Comparison of ENCODE assay signal across 1 cellular context in the genomic region with DNA sequence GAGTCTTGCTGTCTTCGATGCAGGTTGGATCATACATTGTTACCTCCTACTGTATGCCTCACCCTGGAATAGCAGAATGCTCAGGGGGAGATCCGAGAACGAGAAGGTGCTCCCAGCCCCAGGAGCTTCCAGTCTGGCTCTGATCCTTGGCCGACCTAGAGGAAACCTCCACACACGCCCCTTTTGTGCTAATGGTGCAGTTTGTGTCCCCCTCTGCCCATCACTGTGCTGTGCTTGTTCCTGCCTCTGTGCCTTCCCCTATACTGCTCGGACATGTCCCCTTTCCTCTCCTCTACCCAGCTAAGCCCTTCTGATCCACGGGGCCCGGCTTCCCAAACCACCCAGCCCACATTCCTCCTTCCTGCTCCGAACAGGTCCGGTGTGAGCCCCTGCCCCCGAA.
TF ChIP-seq lines count a peak whose summit lies in the region.

No MANE protein-coding gene starts in this region.

TF ChIP-seq in WTC11, 78 proteins besides CTCF, POLR2A, EP300 and RAD21 (continued from another document):
- TF ChIP-seq, protein P1, sequence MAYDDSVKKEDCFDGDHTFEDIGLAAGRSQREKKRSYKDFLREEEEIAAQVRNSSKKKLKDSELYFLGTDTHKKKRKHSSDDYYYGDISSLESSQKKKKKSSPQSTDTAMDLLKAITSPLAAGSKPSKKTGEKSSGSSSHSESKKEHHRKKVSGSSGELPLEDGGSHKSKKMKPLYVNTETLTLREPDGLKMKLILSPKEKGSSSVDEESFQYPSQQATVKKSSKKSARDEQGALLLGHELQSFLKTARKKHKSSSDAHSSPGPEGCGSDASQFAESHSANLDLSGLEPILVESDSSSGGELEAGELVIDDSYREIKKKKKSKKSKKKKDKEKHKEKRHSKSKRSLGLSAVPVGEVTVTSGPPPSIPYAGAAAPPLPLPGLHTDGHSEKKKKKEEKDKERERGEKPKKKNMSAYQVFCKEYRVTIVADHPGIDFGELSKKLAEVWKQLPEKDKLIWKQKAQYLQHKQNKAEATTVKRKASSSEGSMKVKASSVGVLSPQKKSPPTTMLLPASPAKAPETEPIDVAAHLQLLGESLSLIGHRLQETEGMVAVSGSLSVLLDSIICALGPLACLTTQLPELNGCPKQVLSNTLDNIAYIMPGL (CRISPR knock-in tag; IDR thresholded peaks at IDR 0.05), result no peak
- no peak for TF ChIP-seq FOXJ3 (CRISPR knock-in tag; IDR thresholded peaks at IDR 0.05; ENCODE audit: borderline replicate concordance)
- no peak for TF ChIP-seq MXD4 (CRISPR knock-in tag; IDR thresholded peaks at IDR 0.05; ENCODE audit: borderline replicate concordance)
- no peak for TF ChIP-seq ZNF317 (CRISPR knock-in tag; IDR thresholded peaks at IDR 0.05; ENCODE audit: borderline replicate concordance, low read depth)
- TF ChIP-seq TEAD4 (CRISPR knock-in tag; IDR thresholded peaks at IDR 0.05), result no peak
- TF ChIP-seq ZNF121 (CRISPR knock-in tag; IDR thresholded peaks at IDR 0.05), result no peak
- no peak for TF ChIP-seq SMAD4 (CRISPR knock-in tag; IDR thresholded peaks at IDR 0.05)
- no peak for TF ChIP-seq GABPB1 (CRISPR knock-in tag; IDR thresholded peaks at IDR 0.05)
- TF ChIP-seq, protein P2, sequence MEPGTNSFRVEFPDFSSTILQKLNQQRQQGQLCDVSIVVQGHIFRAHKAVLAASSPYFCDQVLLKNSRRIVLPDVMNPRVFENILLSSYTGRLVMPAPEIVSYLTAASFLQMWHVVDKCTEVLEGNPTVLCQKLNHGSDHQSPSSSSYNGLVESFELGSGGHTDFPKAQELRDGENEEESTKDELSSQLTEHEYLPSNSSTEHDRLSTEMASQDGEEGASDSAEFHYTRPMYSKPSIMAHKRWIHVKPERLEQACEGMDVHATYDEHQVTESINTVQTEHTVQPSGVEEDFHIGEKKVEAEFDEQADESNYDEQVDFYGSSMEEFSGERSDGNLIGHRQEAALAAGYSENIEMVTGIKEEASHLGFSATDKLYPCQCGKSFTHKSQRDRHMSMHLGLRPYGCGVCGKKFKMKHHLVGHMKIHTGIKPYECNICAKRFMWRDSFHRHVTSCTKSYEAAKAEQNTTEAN (CRISPR knock-in tag; IDR thresholded peaks at IDR 0.05), result no peak
- TF ChIP-seq, protein P3, sequence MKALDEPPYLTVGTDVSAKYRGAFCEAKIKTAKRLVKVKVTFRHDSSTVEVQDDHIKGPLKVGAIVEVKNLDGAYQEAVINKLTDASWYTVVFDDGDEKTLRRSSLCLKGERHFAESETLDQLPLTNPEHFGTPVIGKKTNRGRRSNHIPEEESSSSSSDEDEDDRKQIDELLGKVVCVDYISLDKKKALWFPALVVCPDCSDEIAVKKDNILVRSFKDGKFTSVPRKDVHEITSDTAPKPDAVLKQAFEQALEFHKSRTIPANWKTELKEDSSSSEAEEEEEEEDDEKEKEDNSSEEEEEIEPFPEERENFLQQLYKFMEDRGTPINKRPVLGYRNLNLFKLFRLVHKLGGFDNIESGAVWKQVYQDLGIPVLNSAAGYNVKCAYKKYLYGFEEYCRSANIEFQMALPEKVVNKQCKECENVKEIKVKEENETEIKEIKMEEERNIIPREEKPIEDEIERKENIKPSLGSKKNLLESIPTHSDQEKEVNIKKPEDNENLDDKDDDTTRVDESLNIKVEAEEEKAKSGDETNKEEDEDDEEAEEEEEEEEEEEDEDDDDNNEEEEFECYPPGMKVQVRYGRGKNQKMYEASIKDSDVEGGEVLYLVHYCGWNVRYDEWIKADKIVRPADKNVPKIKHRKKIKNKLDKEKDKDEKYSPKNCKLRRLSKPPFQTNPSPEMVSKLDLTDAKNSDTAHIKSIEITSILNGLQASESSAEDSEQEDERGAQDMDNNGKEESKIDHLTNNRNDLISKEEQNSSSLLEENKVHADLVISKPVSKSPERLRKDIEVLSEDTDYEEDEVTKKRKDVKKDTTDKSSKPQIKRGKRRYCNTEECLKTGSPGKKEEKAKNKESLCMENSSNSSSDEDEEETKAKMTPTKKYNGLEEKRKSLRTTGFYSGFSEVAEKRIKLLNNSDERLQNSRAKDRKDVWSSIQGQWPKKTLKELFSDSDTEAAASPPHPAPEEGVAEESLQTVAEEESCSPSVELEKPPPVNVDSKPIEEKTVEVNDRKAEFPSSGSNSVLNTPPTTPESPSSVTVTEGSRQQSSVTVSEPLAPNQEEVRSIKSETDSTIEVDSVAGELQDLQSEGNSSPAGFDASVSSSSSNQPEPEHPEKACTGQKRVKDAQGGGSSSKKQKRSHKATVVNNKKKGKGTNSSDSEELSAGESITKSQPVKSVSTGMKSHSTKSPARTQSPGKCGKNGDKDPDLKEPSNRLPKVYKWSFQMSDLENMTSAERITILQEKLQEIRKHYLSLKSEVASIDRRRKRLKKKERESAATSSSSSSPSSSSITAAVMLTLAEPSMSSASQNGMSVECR (CRISPR knock-in tag; IDR thresholded peaks at IDR 0.05; ENCODE audit: borderline replicate concordance), result no peak
- no peak for TF ChIP-seq NR2C2 (CRISPR knock-in tag; IDR thresholded peaks at IDR 0.05)
